8 cellular contexts compared by ENCODE assay signal in the genomic region with DNA sequence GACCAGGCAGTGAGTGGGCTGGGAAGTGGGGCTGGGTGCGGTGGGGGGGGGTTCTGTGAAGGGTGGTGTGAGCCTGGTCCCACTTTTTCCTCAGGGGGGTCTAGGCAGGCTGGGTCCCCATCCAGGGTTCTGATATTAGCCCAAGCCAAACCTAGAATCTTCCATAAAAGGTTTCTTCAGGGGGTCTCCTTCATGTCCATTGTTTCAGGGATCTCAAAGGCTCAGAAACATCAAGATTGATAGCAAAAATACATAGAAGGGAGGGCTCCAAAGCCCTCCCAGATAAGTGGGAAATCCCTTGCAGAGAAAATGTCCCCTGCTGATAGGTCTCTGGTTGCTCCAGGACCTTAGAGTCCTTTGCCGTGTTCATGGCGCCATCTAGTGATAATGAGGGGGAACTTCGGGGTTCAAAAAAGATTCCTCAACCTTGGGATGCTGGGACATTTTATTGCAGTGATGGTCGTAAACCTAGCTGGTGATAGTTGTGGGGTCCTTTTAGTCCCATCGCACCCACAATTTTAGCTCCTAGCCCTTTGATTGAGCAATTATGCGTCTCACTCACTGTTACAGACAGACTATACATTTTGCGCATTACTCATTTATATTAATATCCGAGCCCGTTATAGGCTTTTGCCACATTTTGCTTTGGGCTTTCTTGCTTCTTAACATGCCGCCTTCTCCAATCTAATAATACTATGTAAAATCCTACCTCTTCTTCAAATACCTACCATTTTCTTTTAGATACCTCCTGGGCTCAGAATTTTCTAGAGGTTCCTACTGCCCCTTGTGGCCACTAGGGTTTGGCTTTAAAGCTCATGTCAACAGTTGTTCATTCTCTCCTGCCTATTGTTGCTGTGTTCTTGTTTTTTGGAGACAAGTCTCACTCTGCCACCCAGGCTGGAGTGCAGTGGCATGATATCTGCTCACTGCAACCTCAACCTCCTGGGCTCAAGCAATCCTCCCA. TPM values are rescaled to one million over a fixed set of nuclear protein-coding genes. Genes with fewer than 3 reads are reported as not detected.
A peak's percentile ranks its signal among the peaks of the same experiment; 100 is the strongest.
DNase-seq lines count a peak whose midpoint lies in the region; TF ChIP-seq lines count a peak whose summit lies in the region.

No MANE protein-coding gene starts in this region.

- DNase-seq in A172 (ENCODE audit: low spot score) (peak; percentile 78), GM10266 (ENCODE audit: extremely low spot score) (peak; percentile 88), NCI-H1436 treated with DMSO at 0.1 percent for 48 hours (lab: John Stamatoyannopoulos, UW) (peak; percentile 8), SKM-1 treated with dmso at 0.1 percent for 144 hours (lab: John Stamatoyannopoulos, UW; ENCODE audit: unreplicated experiment) (peak; percentile 55), cardiac fibroblast (ENCODE audit: low read depth in 2 of 2) (peak; percentile 89), kidney glomerular epithelial cell (lab: John Stamatoyannopoulos, UW) (peak; percentile 59), ureter (ENCODE audit: low spot score) (no peak)
- DNase-seq in stimulated activated CD8-positive, alpha-beta memory T cell treated with anti-CD3 and anti-CD28 coated beads, Interleukin-4, amount 100 ng/mL, for 24 hours (ENCODE audit: low read depth): peak; percentile 7

- H3K4me3 ChIP-seq in cardiac fibroblast (replicated peaks in 1 of 2; ENCODE audit: low read depth in 2 of 2, low read length in 2 of 2): no peak overlapping the region

- TF ChIP-seq CTCF in GM10266 (IDR thresholded peaks at IDR 0.05; ENCODE audit: control insufficient read depth, insufficient read depth, low read depth, missing control alignments): peak; percentile 83
- TF ChIP-seq CTCF in cardiac fibroblast (IDR thresholded peaks at IDR 0.05; ENCODE audit: low read depth, low read length): peak; percentile 86

RNA-seq across cellular contexts. Expression of a gene that starts 35.1 kb away (rescaled TPM):
- 14.8 and 16.0 TPM in 2 replicates for total RNA-seq in A172 (2014; rRNA removed; shearing (Covaris generic))
- not detected for total RNA-seq in ureter

Comparison
In these comparisons a context has a peak if more than half of its experiments do, and no peak if none do; other contexts are left out.
1. RNA of a gene that starts 35.1 kb away (total RNA-seq): 14.8 to 16.0 TPM in A172; not detected in ureter (single experiment); every median in the first group is over 10 times any median in the second.